In the genomic region with DNA sequence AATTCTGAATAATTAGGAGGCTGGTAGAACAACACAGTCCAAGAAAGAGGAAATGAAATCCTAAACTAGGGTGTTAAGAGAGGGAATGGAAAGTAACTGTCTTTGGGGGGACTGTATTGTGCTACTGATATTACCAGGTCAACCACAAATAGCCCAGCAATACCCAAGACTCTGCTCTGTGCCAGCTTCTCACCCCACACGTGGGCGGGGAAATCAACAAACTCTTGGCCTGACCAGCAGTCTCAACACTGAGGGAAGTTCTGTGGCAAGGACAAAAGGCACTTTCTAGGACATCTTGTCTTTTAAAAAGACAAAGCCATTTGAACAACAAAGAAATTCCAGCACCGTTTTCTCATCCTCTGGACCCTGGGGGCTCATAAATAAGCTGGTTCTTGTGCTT, we compare ENCODE assay signal across 10 cellular contexts.
DNase-seq lines count a peak whose midpoint lies in the region; ATAC-seq lines count a peak whose summit lies in the region.
"Had no signal": no experiment of that assay in that cellular context is flagged by ENCODE, and none has a peak within 500 bp of the region (broad histone marks: within the 10 kb centered on the region; RNA-seq: fewer than 3 reads in every experiment).

No MANE protein-coding gene starts in this region.

- ATAC-seq in GM18498 (IDR thresholded peaks at IDR 0.05; ENCODE audit: unreplicated experiment) (peak; percentile 79), GM21576 (IDR thresholded peaks at IDR 0.05; ENCODE audit: unreplicated experiment) (peak; percentile 60), HG03460 (IDR thresholded peaks at IDR 0.05; ENCODE audit: unreplicated experiment) (peak; percentile 63)
- no peak for ATAC-seq in activated T-cell treated with anti-CD3 and anti-CD28 coated beads, Interleukin-2, amount 50 U/mL, for 4 hours

- H3K9me3 Mint-ChIP-seq in activated T-cell treated with anti-CD3 and anti-CD28 coated beads, Interleukin-2, amount 50 U/mL, for 4 hours: no peaks in the 10 kb centered on the region

- no peak overlapping the region for H3K4me3 Mint-ChIP-seq in activated T-cell treated with anti-CD3 and anti-CD28 coated beads, Interleukin-2, amount 50 U/mL, for 4 hours

- no peaks in the 10 kb centered on the region for H3K36me3 Mint-ChIP-seq in activated T-cell treated with anti-CD3 and anti-CD28 coated beads, Interleukin-2, amount 50 U/mL, for 4 hours (ENCODE audit: insufficient read depth)

- H3K27me3 Mint-ChIP-seq in activated T-cell treated with anti-CD3 and anti-CD28 coated beads, Interleukin-2, amount 50 U/mL, for 4 hours (ENCODE audit: low read depth): peaks cover 13% of the 10 kb centered on the region

- DNase-seq in globus pallidus (ENCODE audit: low spot score): peak; percentile 37
- DNase-seq in activated gamma-delta T cell treated with Interleukin-2 at 50 U/mL for 16 hours: no peak
- DNase-seq in activated gamma-delta T cell (lab: John Stamatoyannopoulos, UW): no peak
- no peak for DNase-seq in activated T-cell treated with anti-CD3 and anti-CD28 coated beads, Interleukin-2, amount 50 U/mL, for 4 hours
- DNase-seq in NCI-H146 (lab: John Stamatoyannopoulos, UW): no peak
- DNase-seq: activated CD4-positive, alpha-beta T cell treated with anti-CD3 and anti-CD28 coated beads, Interleukin-2, amount 50 U/mL, for 4 hours; DMS153 had no signal

- no peaks in the 10 kb centered on the region for H3K4me1 Mint-ChIP-seq in activated T-cell treated with anti-CD3 and anti-CD28 coated beads, Interleukin-2, amount 50 U/mL, for 4 hours (ENCODE audit: low read depth)

Comparison
In these comparisons a context has a peak if more than half of its experiments do, and no peak if none do; other contexts are left out.
1. ATAC-seq: peak in GM18498 (single experiment), GM21576 (single experiment) and HG03460 (single experiment); none in activated T-cell treated with anti-CD3 and anti-CD28 coated beads, Interleukin-2, amount 50 U/mL, for 4 hours (0 of 2).